17 cellular contexts compared by ENCODE assay signal in the genomic region with DNA sequence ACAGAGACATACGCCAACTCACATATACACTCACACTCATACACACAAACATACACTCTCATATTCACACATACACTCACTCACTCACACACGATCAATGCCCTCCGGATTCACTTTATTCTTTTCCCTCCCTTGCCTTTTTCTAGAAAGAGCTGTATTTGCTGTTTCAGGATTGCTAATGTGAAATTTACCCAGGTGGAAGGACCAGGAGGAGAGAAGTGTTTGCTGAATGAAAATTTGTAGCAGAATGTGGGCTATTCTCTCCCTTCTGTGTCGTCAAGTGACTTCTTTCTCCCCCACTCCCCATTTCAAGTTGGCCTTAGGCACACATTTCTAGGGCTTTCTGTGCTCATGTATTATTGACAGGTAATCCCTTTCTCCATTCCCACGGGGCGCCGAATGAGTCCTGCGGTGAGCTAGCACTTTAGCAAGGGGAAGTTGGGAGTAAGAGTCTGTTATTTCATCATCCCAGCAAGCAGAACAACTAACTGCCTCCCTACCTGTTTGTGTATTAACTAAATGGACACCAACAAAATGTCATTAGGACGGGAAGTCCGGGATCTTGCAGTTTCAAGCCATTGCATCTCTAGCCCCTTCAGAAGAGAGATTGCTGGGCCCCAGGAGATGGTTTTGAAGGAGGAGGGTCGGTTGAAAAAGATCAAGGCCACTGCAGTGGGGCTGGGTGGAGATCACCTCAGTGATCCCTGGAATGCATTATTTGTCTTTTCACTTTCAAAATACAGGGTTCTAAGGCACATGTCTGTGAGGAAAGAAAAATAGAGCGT.
DNase-seq lines count a peak whose midpoint lies in the region; ATAC-seq and TF ChIP-seq lines count a peak whose summit lies in the region.
"Had no signal": no experiment of that assay in that cellular context is flagged by ENCODE, and none has a peak within 500 bp of the region (broad histone marks: within the 10 kb centered on the region; RNA-seq: fewer than 3 reads in every experiment).

No MANE protein-coding gene starts in this region.

- H3K27me3 Mint-ChIP-seq in type B pancreatic cell = peaks cover 3% of the 10 kb centered on the region

- H3K27ac ChIP-seq in iPS-18a (ENCODE audit: low read length) = peak overlapping the region; percentile 50
- H3K27ac ChIP-seq: breast epithelium, KMS-11, thyroid gland had no signal

- H3K4me3 ChIP-seq in iPS-18a (ENCODE audit: low read length) = peak overlapping the region; percentile 42
- H3K4me3 ChIP-seq: breast epithelium, thyroid gland had no signal

- peaks cover 40% of the 10 kb centered on the region for H3K4me1 Mint-ChIP-seq in type B pancreatic cell (ENCODE audit: unreplicated experiment)

- H3K9ac ChIP-seq in iPS-18a (ENCODE audit: low read length) = peak overlapping the region; percentile 28
- H3K9ac ChIP-seq: KMS-11 had no signal

- H3K9me3 ChIP-seq in iPS-18a (ENCODE audit: control insufficient read depth, low read depth, low read length) = no peaks in the 10 kb centered on the region
- H3K9me3 ChIP-seq: breast epithelium, thyroid gland had no signal

- peak overlapping the region; percentile 42 for H3K4me3 Mint-ChIP-seq in type B pancreatic cell

- H3K27me3 ChIP-seq in iPS-18a (ENCODE audit: control insufficient read depth, insufficient read depth, low read length) = peaks cover 28% of the 10 kb centered on the region
- H3K27me3 ChIP-seq: breast epithelium, thyroid gland had no signal

- peaks cover 5% of the 10 kb centered on the region for H3K9me3 Mint-ChIP-seq in type B pancreatic cell

- H3K36me3 ChIP-seq in iPS-18a (ENCODE audit: control insufficient read depth, low read depth, low read length) = no peaks in the 10 kb centered on the region
- H3K36me3 ChIP-seq: breast epithelium, thyroid gland had no signal

- peaks cover 4% of the 10 kb centered on the region for H3K36me3 Mint-ChIP-seq in type B pancreatic cell

- TF ChIP-seq CTCF in type B pancreatic cell (conservative IDR thresholded peaks at IDR 0.05) = no peak

- no peak for ATAC-seq in HG02610 (IDR thresholded peaks at IDR 0.05; ENCODE audit: unreplicated experiment)

- peak overlapping the region; percentile 67 for H3K27ac Mint-ChIP-seq in type B pancreatic cell

- peaks cover 64% of the 10 kb centered on the region for H3K4me1 ChIP-seq in iPS-18a (ENCODE audit: control insufficient read depth, low read depth, low read length)
- H3K4me1 ChIP-seq: breast epithelium had no signal

- DNase-seq in SIG-M5 treated with dmso at 0.1 percent for 504 hours (lab: John Stamatoyannopoulos, UW; ENCODE audit: unreplicated experiment) (peak; percentile 25), SIG-M5 (lab: John Stamatoyannopoulos, UW) (no peak), SKM-1 (lab: John Stamatoyannopoulos, UW; ENCODE audit: unreplicated experiment) (peak; percentile 82), type B pancreatic cell (ENCODE audit: extremely low spot score, unreplicated experiment) (no peak), A172 (ENCODE audit: low spot score) (no peak), H4 (ENCODE audit: low spot score) (no peak)
- DNase-seq: activated CD8-positive, alpha-beta memory T cell treated with anti-CD3 and anti-CD28 coated beads for 24 hours; activated naive CD4-positive, alpha-beta T cell; Calu3; mammary epithelial cell; NCI-H187 treated with DMSO at 0.1 percent for 48 hours; stimulated activated CD4-positive, alpha-beta T cell treated with anti-CD3 and anti-CD28 coated beads, Interleukin-15, amount 100 ng/mL, for 24 hours; thyroid gland had no signal

Comparison
In these comparisons a context has a peak if more than half of its experiments do, and no peak if none do; other contexts are left out.
1. DNase-seq: peak in SIG-M5 treated with dmso at 0.1 percent for 504 hours (single experiment) and SKM-1 (single experiment); none in SIG-M5 (single experiment), type B pancreatic cell (single experiment), A172 (single experiment) and H4 (single experiment).